ENCODE assay signal across 26 cellular contexts in the genomic region with DNA sequence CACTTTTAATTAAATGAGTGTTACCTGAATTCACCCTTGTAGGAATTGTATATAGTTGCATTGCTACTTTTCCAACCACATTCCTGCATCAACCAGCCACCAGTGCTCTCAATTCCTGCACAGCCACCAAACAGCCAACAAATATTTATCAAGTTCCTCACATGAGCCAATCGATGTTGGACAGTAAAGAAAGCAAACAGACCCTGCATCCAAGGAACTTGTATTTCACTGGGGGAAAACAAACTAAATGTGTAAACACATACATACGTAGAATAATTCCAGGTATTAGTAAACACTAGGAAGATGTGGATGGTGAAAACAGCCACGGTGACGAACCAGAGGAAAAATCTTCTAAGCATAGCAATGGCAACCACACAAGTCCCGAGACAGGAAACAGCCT.
"Had no signal": no experiment of that assay in that cellular context is flagged by ENCODE, and none has a peak within 500 bp of the region (broad histone marks: within the 10 kb centered on the region; RNA-seq: fewer than 3 reads in every experiment).

No MANE protein-coding gene starts in this region.

- H3K36me3 Mint-ChIP-seq: activated CD4-positive, alpha-beta memory T cell treated with anti-CD3 and anti-CD28 coated beads for 36 hours; activated naive CD4-positive, alpha-beta T cell treated with anti-CD3 and anti-CD28 coated beads, Interleukin-2, amount 50 U/mL, for 24 hours; activated naive CD8-positive, alpha-beta T cell treated with anti-CD3 and anti-CD28 coated beads, Interleukin-2, amount 10 ng/mL, durations not matched to agents 7 days and 5 days had no signal

- DNase-seq: activated CD4-positive, alpha-beta memory T cell treated with anti-CD3 and anti-CD28 coated beads for 36 hours; activated CD4-positive, alpha-beta T cell treated with anti-CD3 and anti-CD28 coated beads, Interleukin-2, amount 10 ng/mL, durations not matched to agents 7 days and 5 days; activated gamma-delta T cell; activated naive CD4-positive, alpha-beta T cell treated with Interleukin-2 at 50 U/mL for 16 hours; activated naive CD8-positive, alpha-beta T cell treated with anti-CD3 and anti-CD28 coated beads, Interleukin-2, amount 10 ng/mL, durations not matched to agents 7 days and 5 days; activated T-cell treated with anti-CD3 and anti-CD28 coated beads, Interleukin-2, amount 50 U/mL, for 24 hours; amygdala; cerebellar nuclear complex; MM.1S; MV-4-11; NCI-H1092; NCI-H1436 treated with DMSO at 0.1 percent for 48 hours; NCI-H1694 treated with DMSO at 0.1 percent for 48 hours; NCI-H2029; NCI-H345; NCI-H524 treated with DMSO at 0.1 percent for 48 hours; PC-9; Right ventricle myocardium superior; SW 1271; T-helper 1 cell; T-helper 2 cell; T-helper 9 cell; WERI-Rb-1 had no signal

- H3K27ac ChIP-seq: ascending aorta, PC-9, WERI-Rb-1 had no signal

- H3K4me1 Mint-ChIP-seq: activated CD4-positive, alpha-beta T cell treated with anti-CD3 and anti-CD28 coated beads, Interleukin-2, amount 10 ng/mL, durations not matched to agents 7 days and 5 days had no signal

- H2AFZ ChIP-seq: PC-9 had no signal

- H3K27me3 ChIP-seq: ascending aorta had no signal

- H3K9me3 Mint-ChIP-seq: activated CD4-positive, alpha-beta memory T cell treated with anti-CD3 and anti-CD28 coated beads for 36 hours; activated CD4-positive, alpha-beta T cell treated with anti-CD3 and anti-CD28 coated beads, Interleukin-2, amount 10 ng/mL, durations not matched to agents 7 days and 5 days; activated naive CD4-positive, alpha-beta T cell treated with anti-CD3 and anti-CD28 coated beads, Interleukin-2, amount 50 U/mL, for 24 hours; activated naive CD8-positive, alpha-beta T cell treated with anti-CD3 and anti-CD28 coated beads, Interleukin-2, amount 10 ng/mL, durations not matched to agents 7 days and 5 days; activated T-cell treated with anti-CD3 and anti-CD28 coated beads, Interleukin-2, amount 50 U/mL, for 24 hours; activated T-helper 2 cell treated with anti-CD3 and anti-CD28 coated beads, Interferon-gamma antibody, Interleukin-2, Interleukin-4, amounts not matched to agents 10 μg/mL and 5 μg/mL and 100 μg/mL, durations not matched to agents 14 hours and 24 hours and 36 hours had no signal

- H3K9me3 ChIP-seq: ascending aorta had no signal

- H3K36me3 ChIP-seq: ascending aorta, WERI-Rb-1 had no signal

- H3K4me1 ChIP-seq: ascending aorta had no signal

- H3K4me3 Mint-ChIP-seq: activated CD4-positive, alpha-beta memory T cell treated with anti-CD3 and anti-CD28 coated beads for 36 hours; activated CD4-positive, alpha-beta T cell treated with anti-CD3 and anti-CD28 coated beads, Interleukin-2, amount 10 ng/mL, durations not matched to agents 7 days and 5 days; activated naive CD4-positive, alpha-beta T cell treated with anti-CD3 and anti-CD28 coated beads, Interleukin-2, amount 50 U/mL, for 24 hours; activated naive CD8-positive, alpha-beta T cell treated with anti-CD3 and anti-CD28 coated beads, Interleukin-2, amount 10 ng/mL, durations not matched to agents 7 days and 5 days; activated T-cell treated with anti-CD3 and anti-CD28 coated beads, Interleukin-2, amount 50 U/mL, for 24 hours had no signal

- H3K27ac Mint-ChIP-seq: activated CD4-positive, alpha-beta memory T cell treated with anti-CD3 and anti-CD28 coated beads for 36 hours; activated CD4-positive, alpha-beta T cell treated with anti-CD3 and anti-CD28 coated beads, Interleukin-2, amount 10 ng/mL, durations not matched to agents 7 days and 5 days; activated naive CD4-positive, alpha-beta T cell treated with anti-CD3 and anti-CD28 coated beads, Interleukin-2, amount 50 U/mL, for 24 hours; activated naive CD8-positive, alpha-beta T cell treated with anti-CD3 and anti-CD28 coated beads, Interleukin-2, amount 10 ng/mL, durations not matched to agents 7 days and 5 days; activated T-cell treated with anti-CD3 and anti-CD28 coated beads, Interleukin-2, amount 50 U/mL, for 24 hours; activated T-helper 2 cell treated with anti-CD3 and anti-CD28 coated beads, Interferon-gamma antibody, Interleukin-2, Interleukin-4, amounts not matched to agents 10 μg/mL and 5 μg/mL and 100 μg/mL, durations not matched to agents 14 hours and 24 hours and 36 hours had no signal

- H3K4me3 ChIP-seq: ascending aorta, PC-9 had no signal

- H3K4me2 ChIP-seq: PC-9 had no signal
